In the genomic region with DNA sequence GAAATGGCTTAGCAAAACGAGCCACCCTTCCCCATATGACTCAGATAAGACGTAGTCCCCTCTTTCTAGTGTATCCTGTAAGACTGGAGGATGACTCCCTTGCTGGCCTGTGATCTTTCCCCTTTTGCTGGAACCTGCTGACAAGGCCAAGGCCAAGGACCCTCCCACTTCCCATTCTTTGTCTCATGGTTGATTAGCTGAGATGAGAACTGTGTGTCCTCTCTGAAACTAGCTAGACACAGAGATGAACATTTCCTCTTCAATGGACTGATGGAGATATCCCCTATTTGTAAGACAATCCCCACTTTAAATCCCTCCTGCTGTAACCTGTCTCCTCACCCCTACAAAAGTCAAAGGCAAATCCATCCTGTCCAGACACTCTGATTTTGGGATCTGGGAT, we compare ENCODE assay signal across 1 cellular context.
A peak's percentile ranks its signal among the peaks of the same experiment; 100 is the strongest.
TF ChIP-seq lines count a peak whose summit lies in the region.

No MANE protein-coding gene starts in this region.

TF ChIP-seq in K562, 482 proteins besides CTCF, POLR2A, EP300 and RAD21:
- TF ChIP-seq SRF (CRISPR knock-in tag; IDR thresholded peaks at IDR 0.05): no peak
- 0 out of 2 replicates have a peak, but pooled peaks have one; percentile 26 for TF ChIP-seq CBX5 (IDR thresholded peaks at IDR 0.05; ENCODE audit: borderline replicate concordance, low read depth)
- TF ChIP-seq TRIM28 (IDR thresholded peaks at IDR 0.05): 0 out of 2 replicates have a peak, but pooled peaks have one; percentile 32
- peak in 1 of 2 experiments; percentile 57; a peak in 1 of 3 replicates for TF ChIP-seq CBX3 (IDR thresholded peaks at IDR 0.05; ENCODE audit: borderline replicate concordance in 1 of 2, low read length in 2 of 2)
